In the genomic region with DNA sequence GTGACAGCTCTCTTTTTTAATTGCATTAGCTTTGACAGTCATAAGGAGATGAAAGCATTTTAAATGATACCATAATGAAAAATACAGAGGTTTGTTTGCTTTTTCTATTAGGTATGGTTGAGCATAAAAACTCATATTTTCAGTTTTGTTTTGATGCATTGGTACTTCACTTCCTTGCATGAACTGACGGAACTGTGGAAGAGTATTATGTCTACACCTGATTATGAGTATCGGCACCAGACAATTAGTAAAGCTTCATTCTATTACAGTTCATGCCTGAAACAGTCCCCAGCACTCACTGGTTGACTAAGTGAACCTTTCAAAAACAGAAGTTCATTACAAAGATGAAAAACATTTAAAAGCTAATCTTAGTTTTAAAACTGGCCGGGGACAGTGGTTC, we compare ENCODE assay signal across 33 cellular contexts.
"Had no signal": no experiment of that assay in that cellular context is flagged by ENCODE, and none has a peak within 500 bp of the region (broad histone marks: within the 10 kb centered on the region; RNA-seq: fewer than 3 reads in every experiment).

No MANE protein-coding gene starts in this region.

- ATAC-seq: activated CD4-positive, CD25-positive, alpha-beta regulatory T cell treated with anti-CD3 and anti-CD28 coated beads, Interleukin-2, amount 50 U/mL, for 24 hours; PC-3; WTC11 had no signal

- DNase-seq: activated CD4-positive, alpha-beta memory T cell treated with anti-CD3 and anti-CD28 coated beads for 36 hours; activated CD4-positive, alpha-beta T cell treated with anti-CD3 and anti-CD28 coated beads for 4 hours; activated CD4-positive, alpha-beta T cell treated with anti-CD3 and anti-CD28 coated beads, Interleukin-2, amount 50 U/mL, for 1 hour; activated CD8-positive, alpha-beta memory T cell treated with anti-CD3 and anti-CD28 coated beads, Interleukin-2, amount 50 U/mL, for 4 hours; activated effector memory CD4-positive, alpha-beta T cell treated with Interleukin-2 at 50 U/mL for 16 hours; activated naive CD4-positive, alpha-beta T cell; activated naive CD4-positive, alpha-beta T cell treated with anti-CD3 and anti-CD28 coated beads, Interleukin-2, amount 50 U/mL, for 16 hours; activated naive CD8-positive, alpha-beta T cell treated with anti-CD3 and anti-CD28 coated beads for 36 hours; activated T-cell treated with anti-CD3 and anti-CD28 coated beads for 4 hours; activated T-cell treated with anti-CD3 and anti-CD28 coated beads, Interleukin-2, amount 50 U/mL, for 48 hours; amniotic stem cell; aorta; brain microvascular endothelial cell; central memory CD4-positive, alpha-beta T cell; Kasumi-1; MG63; NCI-H1048; NCI-H1105 treated with DMSO at 0.1 percent for 48 hours; NCI-H1436; NCI-H1694; NCI-H1930; NCI-H2081 treated with DMSO at 0.1 percent for 48 hours; NCI-H226; NCI-H446 treated with DMSO at 0.1 percent for 48 hours; NCI-H524; NK-92 treated with Interleukin-12 subunit alpha and Interleukin-12 subunit beta, amount 100 ng/mL, for 24 hours; PC-3; Peyer's patch; RPMI8226; SHP77 treated with DMSO at 0.1 percent for 48 hours; SK-N-SH had no signal
